In the genomic region with DNA sequence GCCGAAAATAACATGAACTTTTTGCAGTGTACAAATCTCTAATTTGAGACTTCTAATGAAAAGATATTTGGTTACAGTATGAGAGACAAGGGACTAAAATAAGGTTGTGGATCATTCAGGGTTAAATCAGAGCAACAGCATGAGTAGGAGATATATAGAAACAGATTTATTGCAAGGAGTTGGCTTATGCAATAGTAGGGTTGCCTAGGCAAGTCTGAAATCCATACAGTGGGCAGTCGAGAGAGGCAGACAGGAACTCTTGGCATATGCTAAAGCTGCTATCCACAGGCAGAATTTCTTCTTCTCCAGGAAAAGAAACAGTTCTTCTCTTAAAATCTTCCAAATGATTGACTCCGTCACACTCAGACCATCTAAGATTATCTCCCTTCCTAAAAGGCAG, we compare ENCODE assay signal across 25 cellular contexts.
A peak's percentile ranks its signal among the peaks of the same experiment; 100 is the strongest.
DNase-seq lines count a peak whose midpoint lies in the region; ATAC-seq and TF ChIP-seq lines count a peak whose summit lies in the region.
"Had no signal": no experiment of that assay in that cellular context is flagged by ENCODE, and none has a peak within 500 bp of the region (broad histone marks: within the 10 kb centered on the region; RNA-seq: fewer than 3 reads in every experiment).

No MANE protein-coding gene starts in this region.

- no peak overlapping the region for H3K27ac Mint-ChIP-seq in natural killer cell
- H3K27ac Mint-ChIP-seq: B cell, H9, T-cell had no signal

- H3K36me3 ChIP-seq in BLaER1, result no peaks in the 10 kb centered on the region
- H3K36me3 ChIP-seq: SJCRH30 had no signal

- no peak overlapping the region for H3K4me3 Mint-ChIP-seq in natural killer cell
- H3K4me3 Mint-ChIP-seq: B cell, H9, T-cell had no signal

- H3K4me3 ChIP-seq in BLaER1 (no peak overlapping the region), epithelial cell of esophagus (ENCODE audit: low read length) (no peak overlapping the region)
- H3K4me3 ChIP-seq: GM23248, K562, PC-9, SJCRH30 had no signal

- H3K9me3 ChIP-seq in BLaER1, result no peaks in the 10 kb centered on the region
- H3K9me3 ChIP-seq: SJCRH30 had no signal

- no peak for TF ChIP-seq CTCF in epithelial cell of esophagus (IDR thresholded peaks at IDR 0.05; ENCODE audit: insufficient read depth, low read depth, low read length, missing control alignments)
- TF ChIP-seq CTCF in GM13977 (IDR thresholded peaks at IDR 0.05; ENCODE audit: extremely low read depth, insufficient read depth, missing control alignments), result no peak
- TF ChIP-seq CTCF in natural killer cell (IDR thresholded peaks at IDR 0.05), result no peak

- no peak overlapping the region for H3K27ac ChIP-seq in BLaER1
- H3K27ac ChIP-seq: 22Rv1, GM23248, PC-9, SJCRH30 had no signal

- no peaks in the 10 kb centered on the region for H3K27me3 Mint-ChIP-seq in natural killer cell (ENCODE audit: low read depth in 2 of 2)
- H3K27me3 Mint-ChIP-seq: T-cell had no signal

- H3K27me3 ChIP-seq in BLaER1, result no peaks in the 10 kb centered on the region
- H3K27me3 ChIP-seq: SJCRH30 had no signal

- peaks cover 37% of the 10 kb centered on the region for H3K4me1 ChIP-seq in BLaER1
- H3K4me1 ChIP-seq: SJCRH30 had no signal

- H3K4me2 ChIP-seq in BLaER1, result peak overlapping the region; percentile 52; the same call in 1 of the 2 replicates
- H3K4me2 ChIP-seq: PC-9 had no signal

- no peak overlapping the region for H3K9ac ChIP-seq in BLaER1
- H3K9ac ChIP-seq: GM23248 had no signal

- intact Hi-C loops in natural killer cell (cut with micrococcal nuclease), result no loop called here

- no peaks in the 10 kb centered on the region for H3K36me3 Mint-ChIP-seq in natural killer cell
- H3K36me3 Mint-ChIP-seq: T-cell had no signal

- DNase-seq in DMS79 treated with DMSO at 0.1 percent for 48 hours (lab: John Stamatoyannopoulos, UW), result peak; percentile 9
- no peak for DNase-seq in DMS79 (lab: John Stamatoyannopoulos, UW)
- DNase-seq in NOMO-1 treated with DMSO at 0.1 percent for 48 hours (lab: John Stamatoyannopoulos, UW; ENCODE audit: unreplicated experiment), result peak; percentile 71
- peak; percentile 2 for DNase-seq in epithelial cell of esophagus (ENCODE audit: low read depth)
- DNase-seq in GM13977 (ENCODE audit: low spot score), result no peak
- DNase-seq in natural killer cell, result no peak
- DNase-seq: Calu3, GM23248, H9, Kasumi-1, NCI-H1092, NCI-H1417 treated with DMSO at 0.1 percent for 48 hours, NCI-H1694 treated with DMSO at 0.1 percent for 48 hours, NCI-H446 treated with DMSO at 0.1 percent for 48 hours, NCI-H526 treated with DMSO at 0.1 percent for 48 hours, PC-9, SJCRH30, T-cell had no signal

- peaks cover 14 to 30% of the 10 kb centered on the region in 2 donors for H3K4me1 Mint-ChIP-seq in natural killer cell

- H3K9me3 Mint-ChIP-seq in natural killer cell, result no peaks in the 10 kb centered on the region
- H3K9me3 Mint-ChIP-seq: H9, T-cell had no signal

- no peaks in the 10 kb centered on the region for H4K20me1 ChIP-seq in BLaER1

- ATAC-seq in HG03571 (IDR thresholded peaks at IDR 0.05; ENCODE audit: unreplicated experiment), result no peak
- ATAC-seq in natural killer cell, result no peak
- ATAC-seq: K562, Right ventricle myocardium inferior, SK-N-SH treated with all-trans-retinoic acid at 6 μM for 48 hours, T-cell had no signal

- in situ Hi-C loops in GM13977 (cut with MboI; ENCODE audit: low pct_unique_long_range_greater_than_20kb, low sequenced_read_pairs, unreplicated experiment), result no loop called here

Comparison
In these comparisons a context has a peak if more than half of its experiments do, and no peak if none do; other contexts are left out.
1. DNase-seq: peak in DMS79 treated with DMSO at 0.1 percent for 48 hours (single experiment), NOMO-1 treated with DMSO at 0.1 percent for 48 hours (single experiment) and epithelial cell of esophagus (single experiment); none in DMS79 (single experiment), GM13977 (single experiment) and natural killer cell (single experiment).